ENCODE assay signal across 17 cellular contexts in genomic region chr2:209121691-209122090, GRCh38.
DNase-seq lines count a peak whose midpoint lies in the region; ATAC-seq lines count a peak whose summit lies in the region.
"Had no signal": no experiment of that assay in that cellular context is flagged by ENCODE, and none has a peak within 500 bp of the region (broad histone marks: within the 10 kb centered on the region; RNA-seq: fewer than 3 reads in every experiment).

No MANE protein-coding gene starts in this region.

- peak; percentile 47 for DNase-seq in NOMO-1 treated with dmso at 0.1 percent for 144 hours (lab: John Stamatoyannopoulos, UW; ENCODE audit: unreplicated experiment)
- DNase-seq in mesenteric fat pad (ENCODE audit: low spot score) = no peak
- no peak for DNase-seq in T-helper 1 cell
- no peak for DNase-seq in DMS53 (lab: John Stamatoyannopoulos, UW)
- no peak for DNase-seq in CD8-positive, alpha-beta memory T cell
- DNase-seq: activated effector memory CD4-positive, alpha-beta T cell treated with Interleukin-2 at 50 U/mL for 16 hours; cerebellar nuclear complex; foreskin fibroblast; left colon; NCI-H146; occipital lobe; stimulated activated CD4-positive, alpha-beta T cell treated with anti-CD3 and anti-CD28 coated beads, Interleukin-2, amount 100 ng/mL, for 48 hours had no signal

- no peaks in the 10 kb centered on the region for H3K27me3 ChIP-seq in CD8-positive, alpha-beta memory T cell (ENCODE audit: insufficient read depth, low read length, poor library complexity, severe bottlenecking)

- H3K9me3 Mint-ChIP-seq in CD8-positive, alpha-beta memory T cell = peaks cover 2 to 21% (median 2%) of the 10 kb centered on the region in 5 donors

- H3K4me1 Mint-ChIP-seq in CD8-positive, alpha-beta memory T cell = no peaks in the 10 kb centered on the region

- no peak overlapping the region for H3K4me3 Mint-ChIP-seq in CD8-positive, alpha-beta memory T cell
- H3K4me3 Mint-ChIP-seq: B cell, WTC11 had no signal

- H3K27ac Mint-ChIP-seq in CD8-positive, alpha-beta memory T cell = no peak overlapping the region
- H3K27ac Mint-ChIP-seq: B cell, WTC11 had no signal

- H3K9me3 ChIP-seq in CD8-positive, alpha-beta memory T cell (ENCODE audit: low read length) = no peaks in the 10 kb centered on the region

- POLR2A ChIA-PET in CD8-positive, alpha-beta memory T cell (lab: Charles Lee) = no interaction called here

- H3K4me3 ChIP-seq in CD8-positive, alpha-beta memory T cell (ENCODE audit: low read length) = no peak overlapping the region

- H3K4me1 ChIP-seq in CD8-positive, alpha-beta memory T cell (ENCODE audit: insufficient read depth, low read length) = no peaks in the 10 kb centered on the region

- no peaks in the 10 kb centered on the region for H3K27me3 Mint-ChIP-seq in CD8-positive, alpha-beta memory T cell
- H3K27me3 Mint-ChIP-seq: B cell had no signal

- CTCF ChIA-PET in CD8-positive, alpha-beta memory T cell (lab: Charles Lee) = no interaction called here

- no peak overlapping the region for H3K27ac ChIP-seq in CD8-positive, alpha-beta memory T cell (ENCODE audit: low read depth, low read length)

- no peaks in the 10 kb centered on the region for H3K36me3 ChIP-seq in CD8-positive, alpha-beta memory T cell (ENCODE audit: insufficient read depth, low read length)

- no peaks in the 10 kb centered on the region for H3K36me3 Mint-ChIP-seq in CD8-positive, alpha-beta memory T cell

- ATAC-seq in GM18517 (IDR thresholded peaks at IDR 0.05; ENCODE audit: unreplicated experiment) (peak; percentile 93), GM21447 (IDR thresholded peaks at IDR 0.05; ENCODE audit: unreplicated experiment) (peak; percentile 98), HG03064 (IDR thresholded peaks at IDR 0.05; ENCODE audit: low read depth, unreplicated experiment) (peak; percentile 86)
- ATAC-seq: left colon, WTC11 had no signal
